ENCODE assay signal across 8 cellular contexts in genomic region chr9:35072461-35073275, GRCh38. TPM values are rescaled to one million over a fixed set of nuclear protein-coding genes. Genes with fewer than 3 reads are reported as not detected.
A peak's percentile ranks its signal among the peaks of the same experiment; 100 is the strongest.
DNase-seq lines count a peak whose midpoint lies in the region; ATAC-seq and TF ChIP-seq lines count a peak whose summit lies in the region.

TSS of gene VCP (minus strand) at chr9:35072625. CDS start at chr9:35072353, 272 bp downstream.

- no peaks in the 10 kb centered on the region for H3K9me2 ChIP-seq in Karpas-422 (replicated peaks; ENCODE audit: insufficient read depth, low read length)

- H3K4me3 ChIP-seq in Karpas-422 (ENCODE audit: low read length) (peak within 1 kb of the TSS; percentile 94), esophagus muscularis mucosa (peak within 1 kb of the TSS; percentile 85 to 100 (median 92)), muscle layer of duodenum (ENCODE audit: low read depth in 1 of 2, low read length in 2 of 2) (peak within 1 kb of the TSS; percentile 85 to 90)

- H3K9me3 ChIP-seq in Karpas-422 (ENCODE audit: low read length), result no peaks in the 10 kb centered on the region
- no peaks in the 10 kb centered on the region for H3K9me3 ChIP-seq in esophagus muscularis mucosa
- no peaks in the 10 kb centered on the region for H3K9me3 ChIP-seq in muscle layer of duodenum (ENCODE audit: control insufficient read depth in 1 of 2, low read length in 2 of 2)

- no peak within 1 kb of the TSS for H2AFZ ChIP-seq in Karpas-422 (ENCODE audit: low read length)

- intact Hi-C loops in esophagus muscularis mucosa (cut with DNase I), result loop anchor here (5.0 kb wide), 1 partner anchor 85 kb away; the partner anchor contains the start of gene DNAJB5

- TF ChIP-seq POLR2A in esophagus muscularis mucosa (IDR thresholded peaks at IDR 0.05; ENCODE audit: low read depth), result peak; percentile 81

- peak within 1 kb of the TSS; percentile 99 for H3K9ac ChIP-seq in Karpas-422 (ENCODE audit: low read length)

- H3K4me1 ChIP-seq in Karpas-422 (ENCODE audit: low read length), result peaks cover 25% of the 10 kb centered on the region
- H3K4me1 ChIP-seq in esophagus muscularis mucosa, result peaks cover 37 to 48% (median 42%) of the 10 kb centered on the region in 4 donors
- H3K4me1 ChIP-seq in muscle layer of duodenum (ENCODE audit: control insufficient read depth in 1 of 2, insufficient read depth in 2 of 2, low read length in 2 of 2), result peaks cover 4 to 36% of the 10 kb centered on the region in 2 donors

- peaks cover 40% of the 10 kb centered on the region for H4K20me1 ChIP-seq in Karpas-422 (ENCODE audit: insufficient read depth, low read depth, low read length)

- no peak for TF ChIP-seq EP300 in esophagus muscularis mucosa (IDR thresholded peaks at IDR 0.05)

- no peak for TF ChIP-seq CTCF in esophagus muscularis mucosa (IDR thresholded peaks at IDR 0.05)

- DNase-seq in DMS79 treated with DMSO at 0.1 percent for 48 hours (lab: John Stamatoyannopoulos, UW) (peak; percentile 98), Karpas-422 (peak; percentile 99), RKO (ENCODE audit: low spot score) (peak; percentile 99), activated T-helper 1 cell treated with Interleukin-2 at 50 U/mL for 16 hours (ENCODE audit: low read depth) (peak; percentile 96), esophagus muscularis mucosa (ENCODE audit: extremely low spot score) (peak; percentile 99)
- peak; percentile 92 to 97 for DNase-seq in stimulated activated CD8-positive, alpha-beta memory T cell treated with anti-CD3 and anti-CD28 coated beads, Interleukin-7, amount 100 ng/mL, for 48 hours (ENCODE audit: extremely low read depth in 1 of 2, low read depth in 1 of 2)

- H3K4me2 ChIP-seq in Karpas-422 (ENCODE audit: low read depth, low read length, poor library complexity, severe bottlenecking), result peak within 1 kb of the TSS; percentile 92

- peaks cover 57% of the 10 kb centered on the region for H3K79me2 ChIP-seq in Karpas-422 (ENCODE audit: low read length)

- H3K36me3 ChIP-seq in Karpas-422 (ENCODE audit: insufficient read depth, low read length), result peaks cover 25% of the 10 kb centered on the region
- H3K36me3 ChIP-seq in esophagus muscularis mucosa, result peaks cover 4 to 38% (median 19%) of the 10 kb centered on the region in 4 donors
- H3K36me3 ChIP-seq in muscle layer of duodenum (ENCODE audit: control insufficient read depth in 1 of 2, insufficient read depth in 2 of 2, low read length in 2 of 2), result peaks cover 18 to 24% of the 10 kb centered on the region in 2 donors

- 10% methylated on average over 23 of the region's 54 CpGs for WGBS in esophagus muscularis mucosa

- H3K27me3 ChIP-seq in Karpas-422 (ENCODE audit: low read length), result no peaks in the 10 kb centered on the region
- H3K27me3 ChIP-seq in esophagus muscularis mucosa, result no peaks in the 10 kb centered on the region
- H3K27me3 ChIP-seq in muscle layer of duodenum (ENCODE audit: low read depth, low read length), result no peaks in the 10 kb centered on the region

- peak; percentile 81 for ATAC-seq in GM21825 (IDR thresholded peaks at IDR 0.05; ENCODE audit: unreplicated experiment)

- peak within 1 kb of the TSS; percentile 96 for H3K27ac ChIP-seq in Karpas-422 (ENCODE audit: low read length)
- H3K27ac ChIP-seq in esophagus muscularis mucosa (replicated peaks in 1 of 4), result peak within 1 kb of the TSS; percentile 98 to 100 (median 100)
- H3K27ac ChIP-seq in muscle layer of duodenum (ENCODE audit: low read length), result peak within 1 kb of the TSS; percentile 97

RNA-seq across cellular contexts. Expression of gene VCP, which starts in this region (rescaled TPM):
- 157 and 183 TPM in 2 replicates for total RNA-seq in Karpas-422 (2014; rRNA removed; shearing (Covaris generic); ENCODE audit: low replicate concordance)
- total RNA-seq in esophagus muscularis mucosa, result 100 to 1,000 TPM; 129 to 185 (median 171) TPM

Comparison
In these comparisons a context has a peak if more than half of its experiments do, and no peak if none do; other contexts are left out.
1. Peak in every context shown above with its lines: DNase-seq, ATAC-seq, H3K4me3 ChIP-seq and H3K27ac ChIP-seq.